ENCODE assay signal across 22 cellular contexts in the genomic region with DNA sequence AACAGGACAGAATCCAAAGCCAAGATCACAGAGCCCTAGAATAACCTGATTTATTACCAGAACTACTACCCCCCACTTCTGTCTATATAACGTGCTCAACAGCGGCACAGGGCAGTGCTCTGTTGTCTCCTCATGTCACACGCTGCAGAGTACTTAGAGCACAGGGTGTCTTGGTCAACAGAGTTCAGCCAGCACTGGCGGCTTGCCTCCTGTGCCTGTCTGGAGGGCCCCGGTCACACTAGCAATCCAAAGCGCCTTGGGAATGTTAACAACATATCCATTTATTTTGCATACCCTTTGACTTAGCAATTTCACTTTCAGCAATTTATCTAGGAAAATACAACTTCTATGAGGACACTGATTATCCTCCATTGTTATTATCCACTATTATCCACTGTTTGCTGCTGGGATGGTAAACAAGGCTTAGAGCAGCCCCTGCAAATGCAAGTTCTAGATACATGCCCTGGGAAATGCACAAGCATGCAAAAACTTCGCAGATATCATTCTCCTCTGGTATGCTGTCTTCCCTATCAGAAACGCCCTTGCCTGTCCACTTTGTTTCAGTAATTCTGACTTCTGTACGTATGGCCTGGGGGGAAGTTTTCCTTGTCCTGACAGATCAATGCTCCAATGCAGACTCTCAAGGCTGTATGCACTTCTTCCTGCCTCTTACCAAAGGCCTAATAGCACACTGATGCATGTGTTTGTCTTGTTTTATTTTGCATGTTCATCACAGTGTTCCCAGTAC.
"Had no signal": no experiment of that assay in that cellular context is flagged by ENCODE, and none has a peak within 500 bp of the region (broad histone marks: within the 10 kb centered on the region; RNA-seq: fewer than 3 reads in every experiment).

No MANE protein-coding gene starts in this region.

- H3K4me3 ChIP-seq: colonic mucosa, esophagus squamous epithelium, hepatocyte, lung, smooth muscle cell, tibial nerve had no signal

- H3K9me3 ChIP-seq: colonic mucosa, esophagus squamous epithelium, neutrophil, tibial nerve had no signal

- H3K27me3 ChIP-seq: colonic mucosa, esophagus squamous epithelium, hepatocyte, neutrophil, tibial nerve had no signal

- DNase-seq: activated CD4-positive, alpha-beta T cell treated with anti-CD3 and anti-CD28 coated beads for 48 hours; activated CD4-positive, alpha-beta T cell treated with anti-CD3 and anti-CD28 coated beads, Interleukin-2, amount 50 U/mL, for 48 hours; activated CD8-positive, alpha-beta memory T cell treated with anti-CD3 and anti-CD28 coated beads for 24 hours; activated effector memory CD4-positive, alpha-beta T cell treated with Interleukin-2 at 50 U/mL for 16 hours; activated naive CD4-positive, alpha-beta T cell treated with Interleukin-2 at 50 U/mL for 16 hours; cerebellar nuclear complex; colonic mucosa; effector CD8-positive, alpha-beta T cell; esophagus squamous epithelium; foreskin melanocyte; kidney; stimulated activated CD4-positive, alpha-beta T cell treated with anti-CD3 and anti-CD28 coated beads, Interleukin-15, amount 100 ng/mL, for 24 hours; stimulated activated CD4-positive, alpha-beta T cell treated with anti-CD3 and anti-CD28 coated beads, Interleukin-2, amount 100 ng/mL, for 24 hours; stimulated activated naive B cell treated with anti-CD40 and anti-IgM and Interleukin-4, amounts not matched to agents 10 μg/mL and 1 μg/mL and 100 μg/mL, for 72 hours; T-cell had no signal

- H3K27ac ChIP-seq: colonic mucosa, epithelial cell of prostate, esophagus squamous epithelium, hepatocyte, neutrophil, tibial nerve, VCaP had no signal

- H3K4me1 ChIP-seq: esophagus squamous epithelium, tibial nerve had no signal
